Comparison of ENCODE assay signal across 8 cellular contexts in the genomic region with DNA sequence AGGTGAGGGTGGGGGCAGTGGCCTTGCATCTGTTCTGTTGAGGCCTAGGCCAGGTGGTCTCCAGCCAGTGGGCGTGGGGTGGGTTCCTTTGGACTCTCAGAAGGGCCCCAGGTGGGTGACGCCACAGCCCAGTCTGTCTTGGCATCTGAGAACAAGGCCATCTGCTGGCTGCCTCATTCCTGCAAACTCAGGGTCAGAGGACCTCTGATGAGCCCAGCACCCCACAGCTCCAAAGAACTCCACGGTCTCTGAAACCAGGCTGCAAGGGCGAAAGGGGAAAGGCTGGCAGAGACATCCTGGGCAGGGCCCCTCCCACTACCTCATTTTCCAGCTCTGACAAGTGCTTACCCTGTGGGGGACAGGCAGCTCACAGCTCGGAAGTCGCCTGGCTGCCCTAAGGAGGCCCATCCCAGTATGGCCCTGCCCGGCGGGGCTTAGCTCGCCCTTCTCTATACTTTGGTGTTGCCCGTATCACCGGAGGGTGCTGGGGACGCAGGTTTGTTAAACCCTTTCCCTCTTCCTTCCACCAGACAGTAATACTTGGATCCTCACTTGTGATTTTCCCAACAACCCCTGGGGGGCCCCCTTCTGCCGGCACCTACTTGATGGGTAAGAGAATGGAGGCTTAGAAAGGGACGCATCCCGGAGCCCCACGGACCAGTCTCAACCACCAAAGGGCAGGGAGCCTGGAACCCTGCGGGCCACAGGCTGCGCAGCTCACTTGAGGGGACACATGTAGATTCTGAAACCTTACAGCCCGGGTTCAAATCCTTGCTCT. TPM values are rescaled to one million over a fixed set of nuclear protein-coding genes. Genes with fewer than 3 reads are reported as not detected.
DNase-seq lines count a peak whose midpoint lies in the region; ATAC-seq and TF ChIP-seq lines count a peak whose summit lies in the region.

No MANE protein-coding gene starts in this region.

- no peaks in the 10 kb centered on the region for H3K9me3 ChIP-seq in uterus

- DNase-seq in ELF-1 (ENCODE audit: low read depth, low spot score) = peak; percentile 77
- DNase-seq in M059J (ENCODE audit: low read depth) = peak; percentile 68
- DNase-seq in astrocyte of the cerebellum (ENCODE audit: low read depth) = no peak
- peak; percentile 65 for DNase-seq in left kidney (ENCODE audit: low read depth, low spot score)
- peak in 1 of 2 donors; percentile 61 for DNase-seq in uterus
- DNase-seq in stimulated activated naive CD4-positive, alpha-beta T cell (lab: John Stamatoyannopoulos, UW) = no peak

- no peak for TF ChIP-seq POLR2A in uterus (IDR thresholded peaks at IDR 0.05)

- ATAC-seq in GM21619 (IDR thresholded peaks at IDR 0.05; ENCODE audit: unreplicated experiment) (no peak), GM18498 (IDR thresholded peaks at IDR 0.05; ENCODE audit: unreplicated experiment) (no peak)

- H3K4me3 ChIP-seq in astrocyte of the cerebellum (ENCODE audit: low read depth, low read length) = no peak overlapping the region
- H3K4me3 ChIP-seq in uterus = peak overlapping the region in 1 of 2 donors; percentile 19

- in situ Hi-C loops in astrocyte of the cerebellum (cut with HindIII; ENCODE audit: low sequenced_read_pairs) = no loop called here

- H3K27me3 ChIP-seq in uterus = no peaks in the 10 kb centered on the region

- TF ChIP-seq CTCF in astrocyte of the cerebellum (IDR thresholded peaks at IDR 0.05; ENCODE audit: low read depth, low read length, missing control alignments) (peak; percentile 16), uterus (IDR thresholded peaks at IDR 0.05) (peak in 1 of 4 experiments; percentile 13)

- no peaks in the 10 kb centered on the region for H3K36me3 ChIP-seq in uterus

- H3K4me1 ChIP-seq in uterus = peaks cover 0 to 19% of the 10 kb centered on the region in 2 donors

- intact Hi-C loops in uterus (cut with DNase I; ENCODE audit: low total_unique reads) = no loop called here

- H3K27ac ChIP-seq in uterus = peak overlapping the region; percentile 96 to 98

RNA-seq across cellular contexts. Expression of a gene that starts 10.9 kb away (rescaled TPM):
- total RNA-seq in M059J (2014; rRNA removed; shearing (Covaris generic)) = not detected in 2 replicates
- total RNA-seq in uterus = 1 to 10 TPM in 2 of 4 donors, not detected in 2; 1.6 to 3.7 TPM

Comparison
In these comparisons a context has a peak if more than half of its experiments do, and no peak if none do; other contexts are left out.
1. DNase-seq: peak in ELF-1 (single experiment), M059J (single experiment) and left kidney (single experiment); none in astrocyte of the cerebellum (single experiment) and stimulated activated naive CD4-positive, alpha-beta T cell (0 of 6).